18 cellular contexts compared by ENCODE assay signal in genomic region chr7:891291-891690, GRCh38. TPM values are rescaled to one million over a fixed set of nuclear protein-coding genes. Genes with fewer than 3 reads are reported as not detected.
DNase-seq lines count a peak whose midpoint lies in the region; ATAC-seq, FAIRE-seq and TF ChIP-seq lines count a peak whose summit lies in the region.
"Had no signal": no experiment of that assay in that cellular context is flagged by ENCODE, and none has a peak within 500 bp of the region (broad histone marks: within the 10 kb centered on the region; RNA-seq: fewer than 3 reads in every experiment).

No MANE protein-coding gene starts in this region.

- H3K4me2 ChIP-seq in mammary epithelial cell (ENCODE audit: insufficient read depth, low read depth, low read length): no peak overlapping the region
- H3K4me2 ChIP-seq in K562 (ENCODE audit: insufficient read depth, low read length): no peak overlapping the region
- H3K4me2 ChIP-seq: A549 had no signal

- H3K27me3 ChIP-seq in mammary epithelial cell (ENCODE audit: insufficient read depth, low read length) (no peaks in the 10 kb centered on the region), K562 (ENCODE audit: control insufficient read depth in 2 of 2, insufficient read depth in 2 of 2, low read length in 2 of 2) (no peaks in the 10 kb centered on the region), psoas muscle (ENCODE audit: insufficient read depth in 3 of 3, low read length in 2 of 3) (no peaks in the 10 kb centered on the region)

- peaks cover 64% of the 10 kb centered on the region for H3K36me3 Mint-ChIP-seq in MCF 10A (ENCODE audit: insufficient read depth, unreplicated experiment)
- H3K36me3 Mint-ChIP-seq in Calu3 (ENCODE audit: insufficient read depth, unreplicated experiment): peaks cover 96% of the 10 kb centered on the region
- H3K36me3 Mint-ChIP-seq in WTC11: peaks cover 62% of the 10 kb centered on the region

- H3K79me2 ChIP-seq in mammary epithelial cell (ENCODE audit: insufficient read depth, low read length): peaks cover 29% of the 10 kb centered on the region
- peaks cover 31% of the 10 kb centered on the region for H3K79me2 ChIP-seq in K562 (ENCODE audit: control insufficient read depth, insufficient read depth, low read length)

- no peaks in the 10 kb centered on the region for H4K20me1 ChIP-seq in mammary epithelial cell (ENCODE audit: insufficient read depth, low read length)
- no peaks in the 10 kb centered on the region; the same call in 1 of the 2 replicates for H4K20me1 ChIP-seq in K562 (replicated peaks; ENCODE audit: control insufficient read depth, insufficient read depth, low read length)

- H3K9me3 ChIP-seq in mammary epithelial cell (replicated peaks; ENCODE audit: insufficient read depth, low read length) (no peaks in the 10 kb centered on the region), K562 (replicated peaks; ENCODE audit: control insufficient read depth, insufficient read depth, low read depth, low read length) (no peaks in the 10 kb centered on the region), psoas muscle (no peaks in the 10 kb centered on the region)
- H3K9me3 ChIP-seq: A549 had no signal

- FAIRE-seq in K562 (lab: Jason Lieb, UNC): no peak
- FAIRE-seq: A549, H54 had no signal

- TF ChIP-seq POLR2A in K562 (conservative IDR thresholded peaks at IDR 0.05): no peak

- no peak overlapping the region for H3K4me3 Mint-ChIP-seq in MCF 10A (ENCODE audit: unreplicated experiment)
- H3K4me3 Mint-ChIP-seq in Calu3 (ENCODE audit: low read depth, unreplicated experiment): no peak overlapping the region
- H3K4me3 Mint-ChIP-seq in WTC11: no peak overlapping the region
- H3K4me3 Mint-ChIP-seq: CD4-positive, alpha-beta T cell had no signal

- H3K4me3 ChIP-seq in mammary epithelial cell (replicated peaks in 1 of 3; ENCODE audit: insufficient read depth in 1 of 3, low read depth in 2 of 3, low read length in 3 of 3) (no peak overlapping the region), K562 (no peak overlapping the region), psoas muscle (no peak overlapping the region)
- H3K4me3 ChIP-seq: A549 had no signal

- no peak overlapping the region for H3K9ac ChIP-seq in mammary epithelial cell (ENCODE audit: insufficient read depth, low read length)
- no peak overlapping the region for H3K9ac ChIP-seq in K562 (ENCODE audit: insufficient read depth in 1 of 2, low read depth in 2 of 2, low read length in 2 of 2)

- DNase-seq in MCF 10A (ENCODE audit: unreplicated experiment): no peak
- DNase-seq in mammary epithelial cell: no peak
- DNase-seq in Calu3: no peak
- no peak for DNase-seq in K562 (ENCODE audit: extremely low read depth in 1 of 4, low spot score in 3 of 4)
- peak; percentile 11 to 46 for DNase-seq in psoas muscle
- DNase-seq in WTC11 (ENCODE audit: low spot score): no peak
- DNase-seq: AML-193; CD4-positive, alpha-beta T cell; DMS79 treated with DMSO at 0.1 percent for 48 hours; GF-D8; HCEC 1CT; IMR-90 had no signal

- 96% methylated on average over 10 of the region's 29 CpGs for WGBS in mammary epithelial cell (ENCODE audit: low coverage, missing lambda C conversion rate)
- over 99% methylated on average over 21 of the region's 29 CpGs for WGBS in K562 (ENCODE audit: insufficient coverage, low coverage, missing lambda C conversion rate)
- WGBS in psoas muscle, 3 donors: 92 to 95% (median 93%) methylated on average over 29 of the region's 29 CpGs

- H3K9me1 ChIP-seq in K562 (ENCODE audit: control insufficient read depth, insufficient read depth, low read length): no peaks in the 10 kb centered on the region

- no TSS peak for BruUV-seq in MCF 10A (replicated peaks; lab: Mats Ljungman, UMichigan)
- BruUV-seq in mammary epithelial cell (replicated peaks; lab: Mats Ljungman, UMichigan): no TSS peak
- BruUV-seq in Calu3 (replicated peaks; lab: Mats Ljungman, UMichigan): no TSS peak
- BruUV-seq in K562 (replicated peaks; lab: Mats Ljungman, UMichigan): no TSS peak

- H3K27ac Mint-ChIP-seq in MCF 10A (ENCODE audit: low read depth, unreplicated experiment) (peak overlapping the region; percentile 54), Calu3 (ENCODE audit: unreplicated experiment) (peak overlapping the region; percentile 59), WTC11 (no peak overlapping the region; the same call in 1 of the 2 replicates)
- H3K27ac Mint-ChIP-seq: CD4-positive, alpha-beta T cell had no signal

- in situ Hi-C loops in mammary epithelial cell (cut with MboI; ENCODE audit: low sequenced_read_pairs in 2 of 2) (no loop called here), K562 (cut with MboI) (no loop called here)

- H3K36me3 ChIP-seq in mammary epithelial cell (ENCODE audit: insufficient read depth, low read length) (no peaks in the 10 kb centered on the region), K562 (ENCODE audit: control insufficient read depth, insufficient read depth, low read length) (peaks cover 93% of the 10 kb centered on the region; the same call in 2 of the 3 replicates), psoas muscle (ENCODE audit: insufficient read depth in 1 of 2, low read depth in 1 of 2) (peaks cover 0 to 82% of the 10 kb centered on the region in 2 donors)

- H3K27ac ChIP-seq in mammary epithelial cell (ENCODE audit: insufficient read depth, low read depth, low read length) (no peak overlapping the region), K562 (ENCODE audit: extremely low read depth, low read depth, low read length) (no peak overlapping the region), psoas muscle (no peak overlapping the region)
- H3K27ac ChIP-seq: 22Rv1, A549, C4-2B, HL-60 had no signal

- dilution Hi-C loops in mammary epithelial cell (cut with HindIII; ENCODE audit: low sequenced_read_pairs): loop anchor here (5.0 to 10.0 kb wide), 6 partner anchors 71 to 394 kb away; a partner anchor contains a TSS

- TF ChIP-seq CTCF in MCF 10A (IDR thresholded peaks at IDR 0.05; ENCODE audit: unreplicated experiment) (no peak), mammary epithelial cell (conservative IDR thresholded peaks at IDR 0.05 in 1 of 2, IDR thresholded peaks at IDR 0.05 in 1 of 2; ENCODE audit: extremely low read depth in 1 of 2, insufficient read depth in 1 of 2, low read depth in 1 of 2, low read length in 2 of 2) (no peak), Calu3 (IDR thresholded peaks at IDR 0.05; ENCODE audit: unreplicated experiment) (no peak), K562 (IDR thresholded peaks at IDR 0.05 in 2 of 3, conservative IDR thresholded peaks at IDR 0.05 in 1 of 3; ENCODE audit: insufficient read depth in 2 of 3, low read depth in 1 of 3, low read length in 3 of 3) (no peak), psoas muscle (IDR thresholded peaks at IDR 0.05) (no peak), WTC11 (IDR thresholded peaks at IDR 0.05) (no peak)

- intact Hi-C loops in MCF 10A (cut with micrococcal nuclease): no loop called here
- intact Hi-C loops in mammary epithelial cell (cut with micrococcal nuclease): no loop called here
- intact Hi-C loops in Calu3 (cut with micrococcal nuclease; ENCODE audit: unreplicated experiment): no loop called here
- intact Hi-C loops in K562 (cut with micrococcal nuclease): no loop called here
- intact Hi-C loops in psoas muscle (cut with DNase I): no loop called here

- H2AFZ ChIP-seq in mammary epithelial cell (ENCODE audit: low read depth, low read length) (no peak overlapping the region), K562 (ENCODE audit: low read depth, low read length) (no peak overlapping the region)

- H3K4me1 Mint-ChIP-seq in MCF 10A (ENCODE audit: insufficient read depth, unreplicated experiment) (peaks cover 6% of the 10 kb centered on the region), Calu3 (ENCODE audit: low read depth, unreplicated experiment) (peaks cover 18% of the 10 kb centered on the region), WTC11 (0 out of 2 replicates have a peak, but pooled peaks cover 4% of the 10 kb centered on the region)

- no peak for TF ChIP-seq EP300 in K562 (IDR thresholded peaks at IDR 0.05; ENCODE audit: low read length)

- H3K9me3 Mint-ChIP-seq in MCF 10A (ENCODE audit: unreplicated experiment): no peaks in the 10 kb centered on the region
- no peaks in the 10 kb centered on the region for H3K9me3 Mint-ChIP-seq in Calu3 (ENCODE audit: low read depth, unreplicated experiment)
- H3K9me3 Mint-ChIP-seq in WTC11: no peaks in the 10 kb centered on the region
- H3K9me3 Mint-ChIP-seq: CD4-positive, alpha-beta T cell had no signal

- no peak for TF ChIP-seq RAD21 in K562 (CRISPR knock-in tag; conservative IDR thresholded peaks at IDR 0.05 in 1 of 2, IDR thresholded peaks at IDR 0.05 in 1 of 2)

- no peaks in the 10 kb centered on the region for H3K4me1 ChIP-seq in mammary epithelial cell (ENCODE audit: insufficient read depth, low read length)
- peaks cover 0 to 29% of the 10 kb centered on the region in 2 experiments; a peak in 1 of 5 replicates for H3K4me1 ChIP-seq in K562 (replicated peaks in 1 of 2; ENCODE audit: control insufficient read depth in 2 of 2, insufficient read depth in 2 of 2, low read length in 2 of 2)
- H3K4me1 ChIP-seq in psoas muscle: peaks cover 10% of the 10 kb centered on the region
- H3K4me1 ChIP-seq: A549 had no signal

- POLR2A ChIA-PET in MCF 10A (lab: Yijun Ruan, JAX): no interaction called here
- POLR2A ChIA-PET in K562 (lab: Yijun Ruan, JAX): interaction anchor here (0.5 to 1.6 kb wide), 3 partner anchors 8 to 229 kb away, joined by 3 to 8 read pairs (median 3); no protein-coding TSS in a partner anchor
- POLR2A ChIA-PET in WTC11 (lab: Charles Lee): no interaction called here

- CTCF ChIA-PET in MCF 10A (lab: Yijun Ruan, JAX): interaction anchor here (0.6 to 1.1 kb wide), 2 partner anchors 63 to 326 kb away, joined by 3 read pairs; partner anchors contain the start of gene ADAP1
- CTCF ChIA-PET in mammary epithelial cell (lab: Charles Lee; ENCODE audit: low non-redundant PET): no interaction called here
- CTCF ChIA-PET in Calu3 (lab: Charles Lee): no interaction called here
- CTCF ChIA-PET in K562 (lab: Yijun Ruan, JAX; ENCODE audit: low intra/inter-chr PET ratio): no interaction called here
- CTCF ChIA-PET in WTC11 (lab: Charles Lee): no interaction called here

- no peaks in the 10 kb centered on the region for H3K27me3 Mint-ChIP-seq in MCF 10A (ENCODE audit: insufficient read depth, unreplicated experiment)
- no peaks in the 10 kb centered on the region for H3K27me3 Mint-ChIP-seq in Calu3 (ENCODE audit: unreplicated experiment)
- no peaks in the 10 kb centered on the region for H3K27me3 Mint-ChIP-seq in WTC11 (ENCODE audit: low read depth)
- H3K27me3 Mint-ChIP-seq: CD4-positive, alpha-beta T cell had no signal

- ATAC-seq in K562: no peak
- no peak for ATAC-seq in psoas muscle
- no peak for ATAC-seq in WTC11
- ATAC-seq in HG03442 (IDR thresholded peaks at IDR 0.05; ENCODE audit: unreplicated experiment): no peak
- ATAC-seq: A549 had no signal

RNA-seq across cellular contexts. Expression of gene GET4, which starts 14.9 kb away (rescaled TPM):
- total RNA-seq in MCF 10A (2022): 32.6 and 43.9 TPM in 2 replicates
- 10 to 100 TPM; 26.0 to 40.8 TPM for total RNA-seq in mammary epithelial cell
- 28.5 TPM for polyA plus RNA-seq in mammary epithelial cell
- polyA minus RNA-seq in mammary epithelial cell: 24.8 TPM
- 145 and 167 TPM in 2 replicates for total RNA-seq in Calu3 (2022)
- total RNA-seq in K562 (2011; cell fraction: chromatin; rRNA removed; ENCODE audit: low replicate concordance): 48.4 and 118 TPM in 2 replicates
- 96.6 and 125 TPM in 2 replicates for total RNA-seq in K562 (2011; cell fraction: nucleolus; rRNA removed)
- 56.0 and 71.4 TPM in 2 replicates for total RNA-seq in K562 (2011; cell fraction: nucleoplasm; rRNA removed)
- 111 and 135 TPM in 2 replicates for total RNA-seq in K562 (2014; rRNA removed)
- total RNA-seq in K562 (2014; rRNA removed; fragmentation: Illumina TruSeq; extraction: Trizol): 13.0 and 15.7 TPM in 2 replicates
- total RNA-seq in K562 (2015; rRNA removed; fragmentation: Illumina TruSeq; extraction: Trizol): 37.9 and 40.4 TPM in 2 replicates
- 83.3 and 89.9 TPM in 2 replicates for total RNA-seq in K562 (2021)
- polyA plus RNA-seq in K562 (2011; rRNA removed): 45.0 and 45.4 TPM in 2 replicates
- polyA plus RNA-seq in K562 (2011; cell fraction: cytosol; rRNA removed): 69.2 and 135 TPM in 2 replicates
- polyA plus RNA-seq in K562 (2011; cell fraction: nucleus; rRNA removed): 114 and 189 TPM in 2 replicates
- polyA plus RNA-seq in K562 (2012): 53.9 and 82.1 TPM in 2 replicates
- polyA plus RNA-seq in K562 (2014; fragmentation: Illumina TruSeq; extraction: Trizol): 33.2 and 48.4 TPM in 2 replicates
- 1 to 10 TPM in 1 of 2 experiments, under 1 TPM in 1; 0.99 to 2.0 TPM for polyA plus RNA-seq in K562 (2014; fragmentation: Nextera tagmentation; extraction: Ambion mirVana)
- 122 and 151 TPM in 2 replicates for polyA plus RNA-seq in K562 (2014; rRNA removed)
- 8.6 and 13.3 TPM in 2 replicates for polyA minus RNA-seq in K562 (2011; rRNA and poly(A)+ RNA removed)
- polyA minus RNA-seq in K562 (2011; cell fraction: cytosol; rRNA and poly(A)+ RNA removed): 24.0 and 28.9 TPM in 2 replicates
- polyA minus RNA-seq in K562 (2011; cell fraction: nucleus; rRNA and poly(A)+ RNA removed): 24.9 and 29.6 TPM in 2 replicates
- 10 to 100 TPM; 27.3 to 42.3 (median 29.1) TPM for total RNA-seq in psoas muscle
- 10 to 100 TPM; 36.8 to 51.1 (median 48.3) TPM for polyA plus RNA-seq in psoas muscle
- 73.0 to 82.0 TPM (median 73.4 TPM) in 3 replicates for total RNA-seq in WTC11 (2021)

RNA-seq across cellular contexts. Expression of gene SUN1, which starts 59.0 kb away (rescaled TPM):
- total RNA-seq in MCF 10A (2022) (126 and 132 TPM in 2 replicates), mammary epithelial cell (100 to 1,000 TPM; 135 to 191 TPM), Calu3 (2022) (218 and 252 TPM in 2 replicates), K562 (2014; rRNA removed) (80.5 and 86.7 TPM in 2 replicates), K562 (2014; rRNA removed; fragmentation: Illumina TruSeq; extraction: Trizol) (38.9 and 42.3 TPM in 2 replicates), K562 (2015; rRNA removed; fragmentation: Illumina TruSeq; extraction: Trizol) (49.2 and 53.5 TPM in 2 replicates), K562 (2021) (81.9 and 101 TPM in 2 replicates), psoas muscle (100 to 1,000 TPM; 125 to 144 (median 137) TPM), WTC11 (2021) (149 to 158 TPM (median 156 TPM) in 3 replicates)
- polyA plus RNA-seq in mammary epithelial cell (176 TPM), K562 (2011; rRNA removed) (132 and 143 TPM in 2 replicates), K562 (2014; fragmentation: Illumina TruSeq; extraction: Trizol) (62.3 and 88.2 TPM in 2 replicates), K562 (2014; fragmentation: Nextera tagmentation; extraction: Ambion mirVana) (10 to 100 TPM; 36.8 TPM), K562 (2014; rRNA removed) (105 and 119 TPM in 2 replicates), psoas muscle (100 to 1,000 TPM in 1 of 3 donors, 10 to 100 TPM in 2; 52.5 to 159 (median 64.6) TPM)
- 160 TPM for polyA minus RNA-seq in mammary epithelial cell
- total RNA-seq in K562 (2011; cell fraction: chromatin; rRNA removed; ENCODE audit: low replicate concordance): 527 and 872 TPM in 2 replicates
- 542 and 585 TPM in 2 replicates for total RNA-seq in K562 (2011; cell fraction: nucleolus; rRNA removed)
- 348 and 489 TPM in 2 replicates for total RNA-seq in K562 (2011; cell fraction: nucleoplasm; rRNA removed)
- 249 and 254 TPM in 2 replicates for polyA plus RNA-seq in K562 (2011; cell fraction: cytosol; rRNA removed)
- 889 and 1,080 TPM in 2 replicates for polyA plus RNA-seq in K562 (2011; cell fraction: nucleus; rRNA removed)
- 107 and 112 TPM in 2 replicates for polyA plus RNA-seq in K562 (2012)
- polyA minus RNA-seq in K562 (2011; rRNA and poly(A)+ RNA removed): 72.4 and 98.1 TPM in 2 replicates
- polyA minus RNA-seq in K562 (2011; cell fraction: cytosol; rRNA and poly(A)+ RNA removed): 47.4 and 59.7 TPM in 2 replicates
- polyA minus RNA-seq in K562 (2011; cell fraction: nucleus; rRNA and poly(A)+ RNA removed): 245 and 267 TPM in 2 replicates

Comparison
In these comparisons a context has a peak if more than half of its experiments do, and no peak if none do; other contexts are left out.
1. DNase-seq: peak in psoas muscle (2 of 2); none in MCF 10A (single experiment), mammary epithelial cell (single experiment), Calu3 (single experiment), K562 (0 of 4) and WTC11 (single experiment).